Comparison of ENCODE assay signal across 9 cellular contexts in the genomic region with DNA sequence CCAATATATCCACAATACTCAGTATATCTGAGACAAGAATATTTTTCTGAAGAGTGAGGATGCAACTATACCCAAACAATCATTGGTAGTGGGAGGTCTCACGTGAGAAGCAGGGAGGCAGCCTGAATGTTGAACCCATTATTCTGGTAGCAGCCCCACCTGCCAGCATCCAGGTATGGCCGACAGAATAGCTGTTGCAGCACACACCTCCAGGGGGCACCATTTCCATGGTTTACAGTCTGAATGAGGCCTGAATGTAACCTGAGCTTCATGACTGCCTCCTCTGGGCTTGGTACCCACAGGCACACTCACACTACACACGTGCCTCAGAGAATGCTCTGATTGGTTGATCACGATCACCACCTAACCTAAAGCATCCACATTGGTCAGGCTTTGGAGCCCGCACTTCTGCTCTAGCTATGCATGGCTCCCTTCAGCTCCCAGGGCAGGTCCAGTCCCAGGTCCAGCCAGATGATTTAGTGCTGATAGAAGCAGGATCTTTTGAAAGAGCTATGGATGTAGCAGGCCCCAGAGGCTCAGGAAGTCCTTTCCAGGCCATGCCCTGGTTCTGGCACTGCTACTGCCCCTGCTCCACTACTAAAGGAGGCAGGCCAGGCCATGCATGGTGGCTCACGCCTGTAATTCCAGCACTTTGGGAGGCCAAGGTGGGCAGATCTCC. TPM values are rescaled to one million over a fixed set of nuclear protein-coding genes. Genes with fewer than 3 reads are reported as not detected.
DNase-seq lines count a peak whose midpoint lies in the region; ATAC-seq and TF ChIP-seq lines count a peak whose summit lies in the region.
"Had no signal": no experiment of that assay in that cellular context is flagged by ENCODE, and none has a peak within 500 bp of the region (broad histone marks: within the 10 kb centered on the region; RNA-seq: fewer than 3 reads in every experiment).

No MANE protein-coding gene starts in this region.

- H3K9me3 ChIP-seq in H9 (ENCODE audit: control insufficient read depth, low read depth, low read length) (no peaks in the 10 kb centered on the region), MM.1S (replicated peaks; ENCODE audit: insufficient read depth, low read length) (no peaks in the 10 kb centered on the region), aorta (ENCODE audit: control insufficient read depth, low read length) (no peaks in the 10 kb centered on the region)

- H3K23me2 ChIP-seq in H9 (ENCODE audit: insufficient read length, low read depth, low read length, poor library complexity, severe bottlenecking) = peaks cover 6% of the 10 kb centered on the region

- no peaks in the 10 kb centered on the region for H3K9me3 Mint-ChIP-seq in H9

- no peaks in the 10 kb centered on the region for H3K9me2 ChIP-seq in MM.1S (replicated peaks; ENCODE audit: insufficient read depth, low read length)

- no peak overlapping the region for H2AK5ac ChIP-seq in H9 (ENCODE audit: insufficient read length, low read length)

- intact Hi-C loops in posterior cingulate gyrus (cut with DNase I) = loop anchor here (5.0 kb wide), 2 partner anchors 84 to 139 kb away; a partner anchor contains a TSS
- intact Hi-C loops in aorta (cut with DNase I) = loop anchor here in 1 of 2 donors (5.0 kb wide), 2 partner anchors 116 to 139 kb away; a partner anchor contains a TSS

- H3K23ac ChIP-seq in H9 (ENCODE audit: insufficient read length, low read depth, low read length) = no peak overlapping the region

- CTCF ChIA-PET in RWPE1 (lab: Yijun Ruan, JAX) = interaction anchor here (0.6 to 3.1 kb wide), 21 partner anchors 10 to 179 kb away, joined by 3 to 27 read pairs (median 3); no protein-coding TSS in a partner anchor

- no peak overlapping the region for H4K91ac ChIP-seq in H9 (ENCODE audit: insufficient read length, low read depth, low read length)

- TF ChIP-seq CTCF in H9 (conservative IDR thresholded peaks at IDR 0.05) (peak; percentile 95), MM.1S (IDR thresholded peaks at IDR 0.05; ENCODE audit: low read length) (peak; percentile 90), RWPE1 (conservative IDR thresholded peaks at IDR 0.05; ENCODE audit: low read depth) (peak; percentile 76)

- no peaks in the 10 kb centered on the region for H3F3A ChIP-seq in MM.1S (ENCODE audit: insufficient read depth, low read length)

- no peak overlapping the region for H3K18ac ChIP-seq in H9 (ENCODE audit: insufficient read length, low read depth, low read length)

- H3K4me3 ChIP-seq in MM.1S (ENCODE audit: low read length) (no peak overlapping the region), aorta (ENCODE audit: low read length in 2 of 2) (no peak overlapping the region)
- H3K4me3 ChIP-seq: skin epidermis had no signal

- no peak overlapping the region for H3K9ac ChIP-seq in H9 (ENCODE audit: extremely low read depth, insufficient read length, low read length)
- no peak overlapping the region for H3K9ac ChIP-seq in MM.1S (ENCODE audit: low read length)

- H3K14ac ChIP-seq in H9 (ENCODE audit: insufficient read depth, low read length) = no peak overlapping the region

- H2BK120ac ChIP-seq in H9 (ENCODE audit: low read depth, low read length, poor library complexity, severe bottlenecking) = no peak overlapping the region

- H3K4me1 ChIP-seq in H9 (ENCODE audit: insufficient read depth, low read length) (no peaks in the 10 kb centered on the region), MM.1S (ENCODE audit: low read length) (no peaks in the 10 kb centered on the region), aorta (ENCODE audit: control insufficient read depth in 1 of 2, insufficient read depth in 2 of 2, low read length in 2 of 2) (no peaks in the 10 kb centered on the region)

- ATAC-seq in aorta (ENCODE audit: low FRiP score) = peak; percentile 46

- H2AFZ ChIP-seq in H9 (ENCODE audit: low read length) = no peak overlapping the region
- H2AFZ ChIP-seq in MM.1S (ENCODE audit: low read length) = 0 out of 2 replicates have a peak overlapping the region, but pooled peaks have one; percentile 21

- H4K8ac ChIP-seq in H9 (replicated peaks; ENCODE audit: insufficient read length, low read depth, low read length) = no peak overlapping the region

- H3K27me3 Mint-ChIP-seq in H9 (ENCODE audit: low read depth) = peaks cover 35% of the 10 kb centered on the region

- H3K4me1 Mint-ChIP-seq in H9 = peaks cover 7 to 12% of the 10 kb centered on the region in 2 experiments; a peak in 3 of 4 replicates

- no peak overlapping the region for H2BK20ac ChIP-seq in H9 (ENCODE audit: low read depth, low read length, poor library complexity, severe bottlenecking)

- DNase-seq in GM04504 (ENCODE audit: low read depth) = peak; percentile 76
- peak; percentile 96 for DNase-seq in H9
- DNase-seq in MM.1S = peak; percentile 95
- DNase-seq in RWPE1 (ENCODE audit: low spot score) = peak; percentile 90
- peak; percentile 62 to 74 for DNase-seq in activated T-helper 1 cell treated with anti-CD3 and anti-CD28 coated beads, Interleukin-2, amount 50 U/mL, for 16 hours (ENCODE audit: low read depth in 1 of 2, low spot score in 1 of 2)
- DNase-seq in germinal center (ENCODE audit: low spot score) = peak; percentile 85
- DNase-seq in posterior cingulate gyrus = peak in 9 of 10 donors; percentile 39 to 93 (median 64)
- DNase-seq in aorta = peak; percentile 72 to 79

- H2BK12ac ChIP-seq in H9 (ENCODE audit: insufficient read length, low read depth, low read length) = no peak overlapping the region

- no peaks in the 10 kb centered on the region for H3K36me3 Mint-ChIP-seq in H9 (ENCODE audit: insufficient read depth in 1 of 3, low read depth in 3 of 3)

- H3K27me3 ChIP-seq in H9 (ENCODE audit: insufficient read depth, low read length) = peaks cover 16% of the 10 kb centered on the region; the same call in 1 of the 2 replicates
- no peaks in the 10 kb centered on the region for H3K27me3 ChIP-seq in MM.1S (replicated peaks; ENCODE audit: insufficient read depth, low read length)
- no peaks in the 10 kb centered on the region for H3K27me3 ChIP-seq in aorta (ENCODE audit: control insufficient read depth in 1 of 2, insufficient read depth in 2 of 2, low read length in 1 of 2)

- H3K56ac ChIP-seq in H9 (ENCODE audit: insufficient read length, low read depth, low read length) = no peak overlapping the region

- H3K79me2 ChIP-seq in H9 (ENCODE audit: insufficient read depth, low read length) (no peaks in the 10 kb centered on the region), MM.1S (ENCODE audit: low read length) (no peaks in the 10 kb centered on the region)

- H3K4ac ChIP-seq in H9 (ENCODE audit: low read depth, low read length) = no peak overlapping the region

- H4K20me1 ChIP-seq in H9 (ENCODE audit: control insufficient read depth, insufficient read depth, insufficient read length) = no peaks in the 10 kb centered on the region
- no peaks in the 10 kb centered on the region for H4K20me1 ChIP-seq in MM.1S (ENCODE audit: insufficient read depth, low read length)

- H2BK5ac ChIP-seq in H9 (ENCODE audit: insufficient read length, low read length) = no peak overlapping the region

- no peak overlapping the region for H2BK15ac ChIP-seq in H9 (ENCODE audit: low read depth, low read length)

- no peak overlapping the region for H3K27ac Mint-ChIP-seq in H9

- WGBS in H9 (ENCODE audit: extremely low coverage, insufficient read length, low lambda C conversion rate) = no CpG with 5 or more reads among the region's 6 CpGs
- WGBS in aorta, 2 donors = 52 to 54% methylated on average over 6 of the region's 6 CpGs

- no peak overlapping the region for H4K5ac ChIP-seq in H9 (ENCODE audit: insufficient read length, low read depth, low read length)

- peak overlapping the region in 1 of 2 experiments; percentile 29; a peak in 1 of 5 replicates for H3K4me3 Mint-ChIP-seq in H9

- POLR2A ChIA-PET in RWPE1 (lab: Yijun Ruan, JAX; ENCODE audit: low non-redundant PET) = no interaction called here

- H3K36me3 ChIP-seq in MM.1S (replicated peaks; ENCODE audit: insufficient read depth, low read length) (no peaks in the 10 kb centered on the region), aorta (ENCODE audit: control insufficient read depth in 1 of 2, insufficient read depth in 2 of 2, low read length in 1 of 2) (no peaks in the 10 kb centered on the region)

- no peak overlapping the region for H3K27ac ChIP-seq in H9 (ENCODE audit: insufficient read length, low read depth, low read length)
- no peak overlapping the region for H3K27ac ChIP-seq in MM.1S (ENCODE audit: low read length)
- peak overlapping the region; percentile 38 for H3K27ac ChIP-seq in RWPE1
- H3K27ac ChIP-seq in aorta (ENCODE audit: low read depth in 1 of 2, low read length in 2 of 2) = no peak overlapping the region
- H3K27ac ChIP-seq: skin epidermis had no signal

- H3T11ph ChIP-seq in H9 (ENCODE audit: low read length) = no peak overlapping the region

- H3K79me1 ChIP-seq in H9 (ENCODE audit: insufficient read depth, low read depth, low read length, poor library complexity, severe bottlenecking) = no peaks in the 10 kb centered on the region

- H3K4me2 ChIP-seq in H9 (ENCODE audit: insufficient read depth, insufficient read length, low read length) = no peak overlapping the region
- H3K4me2 ChIP-seq in MM.1S (ENCODE audit: low read depth, low read length) = no peak overlapping the region

RNA-seq across cellular contexts. Expression of a gene that starts 11.0 kb away (rescaled TPM):
- total RNA-seq in H9 (2021) = 76.3 and 84.3 TPM in 2 replicates
- 10 to 100 TPM; 37.4 to 67.3 TPM for total RNA-seq in aorta
- 10 to 100 TPM; 12.0 to 19.9 TPM for polyA plus RNA-seq in aorta

RNA-seq across cellular contexts. Expression of a gene that starts 29.6 kb away (rescaled TPM):
- total RNA-seq in H9 (2021) = 1.8 and 1.9 TPM in 2 replicates
- 10 to 100 TPM in 1 of 2 donors, 1 to 10 TPM in 1; 5.5 to 14.2 TPM for total RNA-seq in aorta
- 10 to 100 TPM in 1 of 2 donors, 1 to 10 TPM in 1; 1.9 to 22.7 TPM for polyA plus RNA-seq in aorta

RNA-seq across cellular contexts. Expression of a gene that starts 56.9 kb away (rescaled TPM):
- 3.4 and 3.7 TPM in 2 replicates for total RNA-seq in H9 (2021)
- total RNA-seq in aorta = 1 to 10 TPM; 1.0 to 2.4 TPM
- 1 to 10 TPM in 1 of 2 donors, under 1 TPM in 1; 0.15 to 1.5 TPM for polyA plus RNA-seq in aorta
